9 cellular contexts compared by ENCODE assay signal in genomic region chr2:98806266-98806697, GRCh38.
DNase-seq lines count a peak whose midpoint lies in the region; ATAC-seq and TF ChIP-seq lines count a peak whose summit lies in the region.
"Had no signal": no experiment of that assay in that cellular context is flagged by ENCODE, and none has a peak within 500 bp of the region (broad histone marks: within the 10 kb centered on the region; RNA-seq: fewer than 3 reads in every experiment).

No MANE protein-coding gene starts in this region.

- intact Hi-C loops in prostate gland (cut with DNase I), result no loop called here

- TF ChIP-seq POLR2A in prostate gland (IDR thresholded peaks at IDR 0.05) (no peak), suprapubic skin (IDR thresholded peaks at IDR 0.05) (no peak)

- H3K79me2 ChIP-seq in SK-N-SH (ENCODE audit: insufficient read depth), result no peaks in the 10 kb centered on the region

- peak in 1 of 2 experiments; percentile 18; a peak in 2 of 4 replicates for TF ChIP-seq EP300 in SK-N-SH (IDR thresholded peaks at IDR 0.05; ENCODE audit: borderline replicate concordance in 1 of 2, low read depth in 1 of 2, low read length in 1 of 2)
- TF ChIP-seq EP300 in suprapubic skin (IDR thresholded peaks at IDR 0.05), result no peak

- H3K4me1 ChIP-seq in SK-N-SH (ENCODE audit: control insufficient read depth in 1 of 2, insufficient read depth in 2 of 2, low read depth in 1 of 2, low read length in 1 of 2) (peaks cover 0 to 28% of the 10 kb centered on the region in 2 experiments; a peak in 2 of 4 replicates), prostate gland (replicated peaks) (peaks cover 7% of the 10 kb centered on the region), suprapubic skin (peaks cover 12% of the 10 kb centered on the region)

- ATAC-seq in GM21529 (IDR thresholded peaks at IDR 0.05; ENCODE audit: unreplicated experiment) (no peak), GM18909 (IDR thresholded peaks at IDR 0.05; ENCODE audit: poor library complexity, unreplicated experiment) (no peak)

- H4K20me1 ChIP-seq in SK-N-SH (ENCODE audit: insufficient read depth), result no peaks in the 10 kb centered on the region

- no peak for TF ChIP-seq RAD21 in SK-N-SH (IDR thresholded peaks at IDR 0.05; ENCODE audit: low read length)

- POLR2A ChIA-PET in HEK293T (lab: Yijun Ruan, JAX) (no interaction called here), SK-N-SH (lab: Yijun Ruan, JAX) (interaction anchor here (0.6 kb wide), 1 partner anchor 337 kb away, joined by 3 read pairs; no protein-coding TSS in a partner anchor)

- 34% methylated on average over 3 of the region's 7 CpGs for WGBS in SK-N-SH (ENCODE audit: low lambda C conversion rate)
- 29% methylated on average over 7 of the region's 7 CpGs for WGBS in prostate gland
- 49% methylated on average over 7 of the region's 7 CpGs for WGBS in suprapubic skin

- no peaks in the 10 kb centered on the region for H3K9me2 ChIP-seq in SK-N-SH

- peak; percentile 17 for DNase-seq in HEK293T (ENCODE audit: extremely low spot score)
- peak; percentile 70 for DNase-seq in SK-N-SH
- peak; percentile 51 for DNase-seq in globus pallidus (ENCODE audit: low spot score)
- peak; percentile 87 for DNase-seq in prostate gland (ENCODE audit: low spot score)
- DNase-seq in suprapubic skin (ENCODE audit: low spot score in 2 of 2), result no peak
- no peak for DNase-seq in SW480 (ENCODE audit: low spot score)
- DNase-seq: occipital lobe had no signal

- no peak overlapping the region for H3K9ac ChIP-seq in SK-N-SH

- peak overlapping the region in 1 of 2 experiments; percentile 65; a peak in 2 of 4 replicates for H3K27ac ChIP-seq in SK-N-SH (ENCODE audit: low read depth in 2 of 2, low read length in 1 of 2)
- H3K27ac ChIP-seq in prostate gland, result peak overlapping the region; percentile 23 to 27
- H3K27ac ChIP-seq in suprapubic skin, result no peak overlapping the region

- H3K4me3 ChIP-seq in SK-N-SH (ENCODE audit: low read depth in 2 of 2, low read length in 1 of 2) (no peak overlapping the region), prostate gland (no peak overlapping the region), suprapubic skin (no peak overlapping the region)

- no peak for TF ChIP-seq CTCF in SK-N-SH (IDR thresholded peaks at IDR 0.05)
- TF ChIP-seq CTCF in prostate gland (IDR thresholded peaks at IDR 0.05), result no peak
- no peak for TF ChIP-seq CTCF in suprapubic skin (IDR thresholded peaks at IDR 0.05)

- no peak overlapping the region for H3K4me2 ChIP-seq in SK-N-SH

- H3K36me3 ChIP-seq in SK-N-SH (replicated peaks in 1 of 2; ENCODE audit: control insufficient read depth in 1 of 2, insufficient read depth in 2 of 2, low read length in 1 of 2) (no peaks in the 10 kb centered on the region), prostate gland (no peaks in the 10 kb centered on the region), suprapubic skin (no peaks in the 10 kb centered on the region)

- no peak overlapping the region for H2AFZ ChIP-seq in SK-N-SH (ENCODE audit: low read depth)

- H3K27me3 ChIP-seq in SK-N-SH (ENCODE audit: insufficient read depth), result no peaks in the 10 kb centered on the region
- no peaks in the 10 kb centered on the region for H3K27me3 ChIP-seq in prostate gland (replicated peaks; ENCODE audit: insufficient read depth)
- H3K27me3 ChIP-seq in suprapubic skin, result no peaks in the 10 kb centered on the region

- no peaks in the 10 kb centered on the region for H3K9me3 ChIP-seq in SK-N-SH
- H3K9me3 ChIP-seq in prostate gland, result no peaks in the 10 kb centered on the region
- no peaks in the 10 kb centered on the region for H3K9me3 ChIP-seq in suprapubic skin

- H3F3A ChIP-seq in SK-N-SH (replicated peaks; ENCODE audit: insufficient read depth), result no peaks in the 10 kb centered on the region

- CTCF ChIA-PET in HEK293T (lab: Yijun Ruan, JAX), result no interaction called here
- CTCF ChIA-PET in SK-N-SH (lab: Yijun Ruan, JAX), result interaction anchor here (0.9 to 1.5 kb wide), 3 partner anchors 9 to 16 kb away, joined by 7 to 9 read pairs (median 8); no protein-coding TSS in a partner anchor

TF ChIP-seq in HEK293T, 16 proteins besides CTCF, POLR2A, EP300 and RAD21:
- TF ChIP-seq NFRKB (IDR thresholded peaks at IDR 0.05) (no peak), BHLHE40 (IDR thresholded peaks at IDR 0.05; ENCODE audit: borderline replicate concordance) (no peak), SP1 (IDR thresholded peaks at IDR 0.05) (no peak), LEF1 (IDR thresholded peaks at IDR 0.05; ENCODE audit: borderline replicate concordance) (no peak), FOXM1 (IDR thresholded peaks at IDR 0.05; ENCODE audit: borderline replicate concordance) (no peak), ARNT (IDR thresholded peaks at IDR 0.05) (no peak), HDGF (IDR thresholded peaks at IDR 0.05; ENCODE audit: borderline replicate concordance) (no peak), TARDBP (IDR thresholded peaks at IDR 0.05) (no peak), FOXA1 (IDR thresholded peaks at IDR 0.05) (no peak), SUZ12 (IDR thresholded peaks at IDR 0.05) (no peak), CTBP1 (IDR thresholded peaks at IDR 0.05; ENCODE audit: borderline replicate concordance) (no peak)
- TF ChIP-seq, protein P1, sequence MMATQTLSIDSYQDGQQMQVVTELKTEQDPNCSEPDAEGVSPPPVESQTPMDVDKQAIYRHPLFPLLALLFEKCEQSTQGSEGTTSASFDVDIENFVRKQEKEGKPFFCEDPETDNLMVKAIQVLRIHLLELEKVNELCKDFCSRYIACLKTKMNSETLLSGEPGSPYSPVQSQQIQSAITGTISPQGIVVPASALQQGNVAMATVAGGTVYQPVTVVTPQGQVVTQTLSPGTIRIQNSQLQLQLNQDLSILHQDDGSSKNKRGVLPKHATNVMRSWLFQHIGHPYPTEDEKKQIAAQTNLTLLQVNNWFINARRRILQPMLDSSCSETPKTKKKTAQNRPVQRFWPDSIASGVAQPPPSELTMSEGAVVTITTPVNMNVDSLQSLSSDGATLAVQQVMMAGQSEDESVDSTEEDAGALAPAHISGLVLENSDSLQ (IDR thresholded peaks at IDR 0.05), result no peak
TF ChIP-seq in HEK293T: peak in this region for 0.

TF ChIP-seq in SK-N-SH, 30 proteins besides CTCF, POLR2A, EP300 and RAD21 (continues in another document):
- TF ChIP-seq NRF1 (IDR thresholded peaks at IDR 0.05; ENCODE audit: low read depth, low read length) (no peak), FOXM1 (IDR thresholded peaks at IDR 0.05; ENCODE audit: low read depth) (no peak), EZH2phosphoT487 (IDR thresholded peaks at IDR 0.05; ENCODE audit: borderline replicate concordance, low read depth) (no peak), RCOR1 (IDR thresholded peaks at IDR 0.05; ENCODE audit: low read length) (peak; percentile 59; the same call in 1 of the 2 replicates), SMC3 (IDR thresholded peaks at IDR 0.05; ENCODE audit: low read depth, low read length) (no peak), SIN3A (IDR thresholded peaks at IDR 0.05; ENCODE audit: borderline replicate concordance, low read depth, low read length) (no peak), RFX5 (IDR thresholded peaks at IDR 0.05; ENCODE audit: low read length) (no peak), POLR2AphosphoS5 (IDR thresholded peaks at IDR 0.05; ENCODE audit: low read depth, low read length) (no peak), JUND (IDR thresholded peaks at IDR 0.05) (no peak), MXI1 (IDR thresholded peaks at IDR 0.05; ENCODE audit: low read depth, low read length) (0 out of 2 replicates have a peak, but pooled peaks have one; percentile 26)
- TF ChIP-seq, protein P2, sequence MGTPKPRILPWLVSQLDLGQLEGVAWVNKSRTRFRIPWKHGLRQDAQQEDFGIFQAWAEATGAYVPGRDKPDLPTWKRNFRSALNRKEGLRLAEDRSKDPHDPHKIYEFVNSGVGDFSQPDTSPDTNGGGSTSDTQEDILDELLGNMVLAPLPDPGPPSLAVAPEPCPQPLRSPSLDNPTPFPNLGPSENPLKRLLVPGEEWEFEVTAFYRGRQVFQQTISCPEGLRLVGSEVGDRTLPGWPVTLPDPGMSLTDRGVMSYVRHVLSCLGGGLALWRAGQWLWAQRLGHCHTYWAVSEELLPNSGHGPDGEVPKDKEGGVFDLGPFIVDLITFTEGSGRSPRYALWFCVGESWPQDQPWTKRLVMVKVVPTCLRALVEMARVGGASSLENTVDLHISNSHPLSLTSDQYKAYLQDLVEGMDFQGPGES (IDR thresholded peaks at IDR 0.05; ENCODE audit: low read depth, low read length), result no peak
- TF ChIP-seq, protein P3, sequence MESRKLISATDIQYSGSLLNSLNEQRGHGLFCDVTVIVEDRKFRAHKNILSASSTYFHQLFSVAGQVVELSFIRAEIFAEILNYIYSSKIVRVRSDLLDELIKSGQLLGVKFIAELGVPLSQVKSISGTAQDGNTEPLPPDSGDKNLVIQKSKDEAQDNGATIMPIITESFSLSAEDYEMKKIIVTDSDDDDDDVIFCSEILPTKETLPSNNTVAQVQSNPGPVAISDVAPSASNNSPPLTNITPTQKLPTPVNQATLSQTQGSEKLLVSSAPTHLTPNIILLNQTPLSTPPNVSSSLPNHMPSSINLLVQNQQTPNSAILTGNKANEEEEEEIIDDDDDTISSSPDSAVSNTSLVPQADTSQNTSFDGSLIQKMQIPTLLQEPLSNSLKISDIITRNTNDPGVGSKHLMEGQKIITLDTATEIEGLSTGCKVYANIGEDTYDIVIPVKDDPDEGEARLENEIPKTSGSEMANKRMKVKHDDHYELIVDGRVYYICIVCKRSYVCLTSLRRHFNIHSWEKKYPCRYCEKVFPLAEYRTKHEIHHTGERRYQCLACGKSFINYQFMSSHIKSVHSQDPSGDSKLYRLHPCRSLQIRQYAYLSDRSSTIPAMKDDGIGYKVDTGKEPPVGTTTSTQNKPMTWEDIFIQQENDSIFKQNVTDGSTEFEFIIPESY (IDR thresholded peaks at IDR 0.05; ENCODE audit: borderline replicate concordance, low read depth), result no peak
- TF ChIP-seq, protein P4, sequence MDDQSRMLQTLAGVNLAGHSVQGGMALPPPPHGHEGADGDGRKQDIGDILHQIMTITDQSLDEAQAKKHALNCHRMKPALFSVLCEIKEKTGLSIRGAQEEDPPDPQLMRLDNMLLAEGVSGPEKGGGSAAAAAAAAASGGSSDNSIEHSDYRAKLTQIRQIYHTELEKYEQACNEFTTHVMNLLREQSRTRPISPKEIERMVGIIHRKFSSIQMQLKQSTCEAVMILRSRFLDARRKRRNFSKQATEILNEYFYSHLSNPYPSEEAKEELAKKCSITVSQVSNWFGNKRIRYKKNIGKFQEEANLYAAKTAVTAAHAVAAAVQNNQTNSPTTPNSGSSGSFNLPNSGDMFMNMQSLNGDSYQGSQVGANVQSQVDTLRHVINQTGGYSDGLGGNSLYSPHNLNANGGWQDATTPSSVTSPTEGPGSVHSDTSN (IDR thresholded peaks at IDR 0.05), result peak; percentile 24; the same call in 1 of the 2 replicates

Comparison
In these comparisons a context has a peak if more than half of its experiments do, and no peak if none do; other contexts are left out.
1. DNase-seq: peak in HEK293T (single experiment), SK-N-SH (single experiment), globus pallidus (single experiment) and prostate gland (single experiment); none in suprapubic skin (0 of 2) and SW480 (single experiment).